In the genomic region with DNA sequence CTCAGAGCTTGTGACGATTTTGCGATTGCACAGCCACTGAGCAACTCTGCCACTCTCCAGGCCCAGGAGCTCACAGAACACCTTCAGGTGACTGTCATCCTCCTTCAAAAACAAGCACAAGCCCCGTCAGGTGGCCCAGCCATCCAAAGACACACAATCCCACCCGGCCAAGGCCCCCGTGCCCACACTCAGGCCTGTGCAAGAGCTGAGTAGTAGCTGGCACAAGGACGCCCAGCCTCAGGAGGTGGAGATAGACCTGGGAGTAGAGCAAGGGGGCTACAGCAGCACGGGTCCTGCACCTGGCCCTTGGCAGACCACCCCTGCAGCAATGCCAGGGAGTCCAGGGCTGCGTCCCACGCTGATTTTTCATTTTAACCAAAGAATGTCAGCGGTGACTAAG, we compare ENCODE assay signal across 9 cellular contexts. TPM values are rescaled to one million over a fixed set of nuclear protein-coding genes. Genes with fewer than 3 reads are reported as not detected.
A peak's percentile ranks its signal among the peaks of the same experiment; 100 is the strongest.
DNase-seq lines count a peak whose midpoint lies in the region; ATAC-seq and TF ChIP-seq lines count a peak whose summit lies in the region.
"Had no signal": no experiment of that assay in that cellular context is flagged by ENCODE, and none has a peak within 500 bp of the region (broad histone marks: within the 10 kb centered on the region; RNA-seq: fewer than 3 reads in every experiment).

No MANE protein-coding gene starts in this region.

- H3K9me2 ChIP-seq in GM23338 (ENCODE audit: insufficient read depth): no peaks in the 10 kb centered on the region

- H3K9me3 Mint-ChIP-seq in GM23338 (no peaks in the 10 kb centered on the region; the same call in 2 of the 3 replicates), endothelial cell (ENCODE audit: unreplicated experiment) (no peaks in the 10 kb centered on the region)

- H4K20me1 ChIP-seq in GM23338 (replicated peaks; ENCODE audit: insufficient read depth) (no peaks in the 10 kb centered on the region), OCI-LY3 (ENCODE audit: insufficient read depth, low read length) (no peaks in the 10 kb centered on the region)

- no peak for DNase-seq in GM23338 (ENCODE audit: low spot score)
- no peak for DNase-seq in endothelial cell (ENCODE audit: low spot score)
- DNase-seq in prostate gland (ENCODE audit: low spot score): no peak
- no peak for DNase-seq in omental fat pad (ENCODE audit: low spot score)
- no peak for DNase-seq in ACHN
- DNase-seq in HCEC 1CT: no peak
- DNase-seq in NCI-H128 (lab: John Stamatoyannopoulos, UW; ENCODE audit: unreplicated experiment): no peak
- DNase-seq: activated CD8-positive, alpha-beta memory T cell treated with anti-CD3 and anti-CD28 coated beads, Interleukin-2, amount 50 U/mL, for 4 hours had no signal

- H3K4me3 Mint-ChIP-seq in GM23338: no peak overlapping the region; the same call in 2 of the 3 replicates
- H3K4me3 Mint-ChIP-seq in endothelial cell (ENCODE audit: unreplicated experiment): no peak overlapping the region

- ATAC-seq in GM23338: no peak
- no peak for ATAC-seq in omental fat pad (ENCODE audit: low FRiP score)

- H3K79me2 ChIP-seq in GM23338 (replicated peaks; ENCODE audit: insufficient read depth): no peaks in the 10 kb centered on the region
- H3K79me2 ChIP-seq in OCI-LY3 (ENCODE audit: low read length): no peaks in the 10 kb centered on the region

- peak overlapping the region; percentile 99 for H3K27ac Mint-ChIP-seq in GM23338
- H3K27ac Mint-ChIP-seq in endothelial cell (ENCODE audit: unreplicated experiment): peak overlapping the region; percentile 95

- H3K27me3 Mint-ChIP-seq in GM23338 (ENCODE audit: insufficient read depth, low read depth, poor library complexity) (peaks cover 11% of the 10 kb centered on the region), endothelial cell (ENCODE audit: unreplicated experiment) (peaks cover 7% of the 10 kb centered on the region)

- H3K4me1 Mint-ChIP-seq in GM23338 (peaks cover 60% of the 10 kb centered on the region), endothelial cell (ENCODE audit: unreplicated experiment) (peaks cover 32% of the 10 kb centered on the region)

- no peaks in the 10 kb centered on the region for H3K27me3 ChIP-seq in GM23338 (ENCODE audit: insufficient read depth)
- no peaks in the 10 kb centered on the region for H3K27me3 ChIP-seq in OCI-LY3 (ENCODE audit: low read depth, low read length)
- no peaks in the 10 kb centered on the region for H3K27me3 ChIP-seq in prostate gland (replicated peaks; ENCODE audit: insufficient read depth)

- no peak overlapping the region for H3K4me2 ChIP-seq in GM23338
- H3K4me2 ChIP-seq in OCI-LY3 (ENCODE audit: low read length): peak overlapping the region; percentile 71

- H3K36me3 Mint-ChIP-seq in GM23338 (ENCODE audit: low read depth): peaks cover 38% of the 10 kb centered on the region
- H3K36me3 Mint-ChIP-seq in endothelial cell (ENCODE audit: low read depth, unreplicated experiment): peaks cover 25% of the 10 kb centered on the region

- TF ChIP-seq POLR2A in prostate gland (IDR thresholded peaks at IDR 0.05): no peak

- in situ Hi-C loops in ACHN (cut with HindIII; ENCODE audit: low pct_ligation_motif_present, low pct_unique_long_range_greater_than_20kb, low sequenced_read_pairs): loop anchor here (25.0 kb wide), 1 partner anchor 476 kb away; no protein-coding TSS in a partner anchor

- H3K4me1 ChIP-seq in GM23338 (ENCODE audit: insufficient read depth): peaks cover 24% of the 10 kb centered on the region
- H3K4me1 ChIP-seq in OCI-LY3 (ENCODE audit: low read length): peaks cover 76% of the 10 kb centered on the region
- H3K4me1 ChIP-seq in prostate gland (replicated peaks): peaks cover 11% of the 10 kb centered on the region

- H3K9me3 ChIP-seq in OCI-LY3 (ENCODE audit: insufficient read depth, low read length) (no peaks in the 10 kb centered on the region), prostate gland (no peaks in the 10 kb centered on the region)

- no peak for TF ChIP-seq CTCF in GM23338 (conservative IDR thresholded peaks at IDR 0.05; ENCODE audit: low read depth in 2 of 2)
- no peak for TF ChIP-seq CTCF in OCI-LY3 (IDR thresholded peaks at IDR 0.05; ENCODE audit: low read depth, low read length)
- no peak for TF ChIP-seq CTCF in endothelial cell (IDR thresholded peaks at IDR 0.05; ENCODE audit: unreplicated experiment)
- no peak for TF ChIP-seq CTCF in prostate gland (IDR thresholded peaks at IDR 0.05)
- TF ChIP-seq CTCF in omental fat pad (IDR thresholded peaks at IDR 0.05): no peak

- intact Hi-C loops in prostate gland (cut with DNase I): loop anchor here (5.0 to 10.0 kb wide), 2 partner anchors 239 to 264 kb away; partner anchors contain the start of gene MYO5A

- H3K4me3 ChIP-seq in GM23338 (no peak overlapping the region), OCI-LY3 (ENCODE audit: low read length) (no peak overlapping the region), prostate gland (no peak overlapping the region)

- H3K36me3 ChIP-seq in GM23338 (ENCODE audit: insufficient read depth) (0 out of 2 replicates have a peak, but pooled peaks cover 4% of the 10 kb centered on the region), OCI-LY3 (replicated peaks; ENCODE audit: low read depth, low read length) (no peaks in the 10 kb centered on the region), prostate gland (no peaks in the 10 kb centered on the region)

- peak overlapping the region; percentile 90 for H3K9ac ChIP-seq in OCI-LY3 (ENCODE audit: low read length)

- no peak overlapping the region for H2AFZ ChIP-seq in GM23338
- H2AFZ ChIP-seq in OCI-LY3 (ENCODE audit: low read depth, low read length): no peak overlapping the region

- WGBS in prostate gland: 97% methylated on average over 6 of the region's 10 CpGs

- peak overlapping the region; percentile 81 for H3K27ac ChIP-seq in GM23338 (ENCODE audit: low read depth)
- peak overlapping the region; percentile 97 for H3K27ac ChIP-seq in OCI-LY3 (ENCODE audit: low read length)
- peak overlapping the region; percentile 63 to 72 for H3K27ac ChIP-seq in prostate gland

- peaks cover 2% of the 10 kb centered on the region; the same call in 1 of the 2 replicates for H3F3A ChIP-seq in GM23338 (replicated peaks; ENCODE audit: low read depth)

TF ChIP-seq in GM23338, 12 proteins besides CTCF, POLR2A, EP300 and RAD21 (continues in another document):
- no peak for TF ChIP-seq ETS1 (IDR thresholded peaks at IDR 0.05)
- no peak for TF ChIP-seq REST (IDR thresholded peaks at IDR 0.05; ENCODE audit: unreplicated experiment)
- TF ChIP-seq ZNF114 (CRISPR knock-in tag; IDR thresholded peaks at IDR 0.05): no peak

RNA-seq across cellular contexts. Expression of gene MYO5C, which starts 34.6 kb away (rescaled TPM):
- 20.8 and 28.8 TPM in 2 replicates for total RNA-seq in GM23338 (2014; rRNA removed; shearing (Covaris generic))
- 6.4 and 7.9 TPM in 2 replicates for polyA plus RNA-seq in GM23338 (2016; fragmentation: Nextera tagmentation; extraction: Ambion mirVana)
- 22.9 TPM for total RNA-seq in endothelial cell (ENCODE audit: unreplicated experiment)
- total RNA-seq in prostate gland: 10 to 100 TPM; 53.5 to 59.9 TPM
- total RNA-seq in omental fat pad: 10 to 100 TPM in 3 of 4 donors, 1 to 10 TPM in 1; 7.7 to 58.3 (median 15.5) TPM
